In the genomic region with DNA sequence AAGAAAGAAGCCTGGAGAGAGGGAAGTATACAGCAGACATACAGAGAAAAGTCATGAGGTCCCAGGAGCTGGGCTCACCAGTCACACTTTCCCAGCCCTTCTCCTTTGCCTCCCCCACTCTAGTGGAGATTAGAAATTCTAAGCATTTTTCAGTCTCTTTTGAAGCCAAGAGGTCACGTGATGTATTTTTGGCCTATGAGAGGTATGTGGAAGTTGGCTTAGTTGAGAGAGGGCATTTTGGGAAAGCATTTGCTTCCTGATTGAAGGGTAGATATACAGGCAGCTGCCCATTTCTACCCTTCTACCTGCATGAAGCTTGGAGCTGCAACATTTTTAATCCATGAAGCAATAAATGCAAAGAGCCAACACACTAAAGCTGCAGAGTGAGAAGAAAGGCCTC, we compare ENCODE assay signal across 1 cellular context.
TF ChIP-seq lines count a peak whose summit lies in the region.

No MANE protein-coding gene starts in this region.

TF ChIP-seq in H1, 55 proteins besides CTCF, POLR2A, EP300 and RAD21:
- TF ChIP-seq EZH2 (IDR thresholded peaks at IDR 0.05; ENCODE audit: low read depth, low read length, severe bottlenecking) = no peak
- no peak for TF ChIP-seq SP1 (IDR thresholded peaks at IDR 0.05; ENCODE audit: low read depth, low read length)
- TF ChIP-seq JUND (IDR thresholded peaks at IDR 0.05; ENCODE audit: low read length) = no peak
- TF ChIP-seq BCL11A (IDR thresholded peaks at IDR 0.05; ENCODE audit: low read depth in 2 of 2, low read length in 2 of 2) = no peak
- no peak for TF ChIP-seq KDM5A (IDR thresholded peaks at IDR 0.05; ENCODE audit: low read length)
- TF ChIP-seq, protein P1, sequence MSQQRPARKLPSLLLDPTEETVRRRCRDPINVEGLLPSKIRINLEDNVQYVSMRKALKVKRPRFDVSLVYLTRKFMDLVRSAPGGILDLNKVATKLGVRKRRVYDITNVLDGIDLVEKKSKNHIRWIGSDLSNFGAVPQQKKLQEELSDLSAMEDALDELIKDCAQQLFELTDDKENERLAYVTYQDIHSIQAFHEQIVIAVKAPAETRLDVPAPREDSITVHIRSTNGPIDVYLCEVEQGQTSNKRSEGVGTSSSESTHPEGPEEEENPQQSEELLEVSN (IDR thresholded peaks at IDR 0.05) = no peak
- no peak for TF ChIP-seq CEBPB (IDR thresholded peaks at IDR 0.05; ENCODE audit: low read depth, low read length)
- no peak for TF ChIP-seq HDAC6 (IDR thresholded peaks at IDR 0.05; ENCODE audit: low read depth, low read length)
- TF ChIP-seq SIX5 (IDR thresholded peaks at IDR 0.05; ENCODE audit: low read depth, low read length) = no peak
- no peak for TF ChIP-seq GABPA (IDR thresholded peaks at IDR 0.05; ENCODE audit: borderline replicate concordance, insufficient read depth, low read length)
- TF ChIP-seq NANOG (IDR thresholded peaks at IDR 0.05; ENCODE audit: insufficient read depth, low read depth, low read length, poor library complexity, severe bottlenecking) = no peak
- no peak for TF ChIP-seq JUN (IDR thresholded peaks at IDR 0.05; ENCODE audit: low read depth, low read length)
- no peak for TF ChIP-seq RBBP5 (IDR thresholded peaks at IDR 0.05; ENCODE audit: borderline replicate concordance, low read depth, low read length)
- TF ChIP-seq SIRT6 (IDR thresholded peaks at IDR 0.05; ENCODE audit: low read length) = no peak
- TF ChIP-seq MAX (IDR thresholded peaks at IDR 0.05) = no peak
- TF ChIP-seq SRF (IDR thresholded peaks at IDR 0.05; ENCODE audit: low read depth, low read length) = no peak
- TF ChIP-seq NRF1 (IDR thresholded peaks at IDR 0.05; ENCODE audit: low read depth, low read length) = no peak
- no peak for TF ChIP-seq PHF8 (conservative IDR thresholded peaks at IDR 0.05; ENCODE audit: low read depth, low read length)
- no peak for TF ChIP-seq SP2 (IDR thresholded peaks at IDR 0.05; ENCODE audit: low read length)
